ENCODE assay signal across 15 cellular contexts in genomic region chr20:61092199-61092598, GRCh38.
A peak's percentile ranks its signal among the peaks of the same experiment; 100 is the strongest.
DNase-seq lines count a peak whose midpoint lies in the region; ATAC-seq lines count a peak whose summit lies in the region.
"Had no signal": no experiment of that assay in that cellular context is flagged by ENCODE, and none has a peak within 500 bp of the region (broad histone marks: within the 10 kb centered on the region; RNA-seq: fewer than 3 reads in every experiment).

No MANE protein-coding gene starts in this region.

- ATAC-seq in HG03025 (IDR thresholded peaks at IDR 0.05; ENCODE audit: low FRiP score, unreplicated experiment): no peak
- no peak for ATAC-seq in HG03135 (IDR thresholded peaks at IDR 0.05; ENCODE audit: unreplicated experiment)
- ATAC-seq: A549, GM23338 had no signal

- peak; percentile 59 for DNase-seq in activated effector memory CD4-positive, alpha-beta T cell treated with anti-CD3 and anti-CD28 coated beads, Interleukin-2, amount 50 U/mL, for 16 hours
- DNase-seq in activated effector memory CD4-positive, alpha-beta T cell treated with Interleukin-2 at 50 U/mL for 16 hours: no peak
- peak; percentile 88 for DNase-seq in NCI-H187 treated with DMSO at 0.1 percent for 48 hours (lab: John Stamatoyannopoulos, UW)
- DNase-seq in mesenteric fat pad (ENCODE audit: low spot score): peak; percentile 57
- no peak for DNase-seq in stimulated activated naive CD4-positive, alpha-beta T cell (lab: John Stamatoyannopoulos, UW)
- DNase-seq: BE2C; Caco-2; CD8-positive, alpha-beta memory T cell; DND-41; GDM1; H7 had no signal

Comparison
In these comparisons a context has a peak if more than half of its experiments do, and no peak if none do; other contexts are left out.
1. DNase-seq: peak in activated effector memory CD4-positive, alpha-beta T cell treated with anti-CD3 and anti-CD28 coated beads, Interleukin-2, amount 50 U/mL, for 16 hours (single experiment), NCI-H187 treated with DMSO at 0.1 percent for 48 hours (single experiment) and mesenteric fat pad (single experiment); none in activated effector memory CD4-positive, alpha-beta T cell treated with Interleukin-2 at 50 U/mL for 16 hours (single experiment) and stimulated activated naive CD4-positive, alpha-beta T cell (0 of 6).